In genomic region chr3:50297896-50298725, GRCh38 we compare ENCODE assay signal across 8 cellular contexts. TPM values are rescaled to one million over a fixed set of nuclear protein-coding genes. Genes with fewer than 3 reads are reported as not detected.
DNase-seq lines count a peak whose midpoint lies in the region; ATAC-seq and TF ChIP-seq lines count a peak whose summit lies in the region.

No MANE protein-coding gene starts in this region.

- peak overlapping the region; percentile 42 to 82 (median 74) for H3K4me3 ChIP-seq in tibial nerve

- no peaks in the 10 kb centered on the region for H3K27me3 ChIP-seq in tibial nerve

- peak in 2 of 5 experiments; percentile 13 to 17 for TF ChIP-seq CTCF in tibial nerve (IDR thresholded peaks at IDR 0.05)

- H3K9me3 ChIP-seq in tibial nerve, result no peaks in the 10 kb centered on the region

- no peaks in the 10 kb centered on the region for H3K36me3 Mint-ChIP-seq in activated T-cell treated with anti-CD3 and anti-CD28 coated beads, Interleukin-2, amount 50 U/mL, for 72 hours (ENCODE audit: insufficient read depth in 2 of 2)
- no peaks in the 10 kb centered on the region for H3K36me3 Mint-ChIP-seq in activated T-helper 17 cell treated with anti-CD3 and anti-CD28 coated beads, Interleukin-2, amount 50 U/mL, for 72 hours (ENCODE audit: low read depth)

- H3K4me3 Mint-ChIP-seq in activated T-cell treated with anti-CD3 and anti-CD28 coated beads, Interleukin-2, amount 50 U/mL, for 72 hours, result peak overlapping the region; percentile 94 to 98
- H3K4me3 Mint-ChIP-seq in activated T-helper 17 cell treated with anti-CD3 and anti-CD28 coated beads, Interleukin-2, amount 50 U/mL, for 72 hours, result peak overlapping the region; percentile 98

- H3K27me3 Mint-ChIP-seq in activated T-cell treated with anti-CD3 and anti-CD28 coated beads, Interleukin-2, amount 50 U/mL, for 72 hours (ENCODE audit: low read depth), result no peaks in the 10 kb centered on the region
- no peaks in the 10 kb centered on the region for H3K27me3 Mint-ChIP-seq in activated T-helper 17 cell treated with anti-CD3 and anti-CD28 coated beads, Interleukin-2, amount 50 U/mL, for 72 hours

- H3K27ac Mint-ChIP-seq in activated T-cell treated with anti-CD3 and anti-CD28 coated beads, Interleukin-2, amount 50 U/mL, for 72 hours, result peak overlapping the region; percentile 40
- H3K27ac Mint-ChIP-seq in activated T-helper 17 cell treated with anti-CD3 and anti-CD28 coated beads, Interleukin-2, amount 50 U/mL, for 72 hours, result peak overlapping the region; percentile 94

- 39 to 49% methylated on average over 9 of the region's 9 CpGs for WGBS in tibial nerve, 2 donors

- DNase-seq in activated T-cell treated with anti-CD3 and anti-CD28 coated beads, Interleukin-2, amount 50 U/mL, for 72 hours, result no peak
- DNase-seq in activated T-cell treated with anti-CD3 and anti-CD28 coated beads, Interleukin-2, amount 50 U/mL, for 48 hours, result no peak
- DNase-seq in islet precursor cell (peak; percentile 47), tibial nerve (ENCODE audit: low spot score in 2 of 2) (no peak), NCI-H2227 treated with DMSO at 0.1 percent for 48 hours (lab: John Stamatoyannopoulos, UW) (no peak), iPS-NIHi7 (ENCODE audit: extremely low spot score) (no peak)

- peaks cover 0 to 54% (median 38%) of the 10 kb centered on the region in 4 donors for H3K4me1 ChIP-seq in tibial nerve

- no peaks in the 10 kb centered on the region for H3K9me3 Mint-ChIP-seq in activated T-cell treated with anti-CD3 and anti-CD28 coated beads, Interleukin-2, amount 50 U/mL, for 72 hours
- no peaks in the 10 kb centered on the region for H3K9me3 Mint-ChIP-seq in activated T-helper 17 cell treated with anti-CD3 and anti-CD28 coated beads, Interleukin-2, amount 50 U/mL, for 72 hours

- TF ChIP-seq EP300 in tibial nerve (IDR thresholded peaks at IDR 0.05), result no peak

- no peak for ATAC-seq in activated T-cell treated with anti-CD3 and anti-CD28 coated beads, Interleukin-2, amount 50 U/mL, for 72 hours (replicated peaks in 1 of 2)
- no peak for ATAC-seq in activated T-helper 17 cell treated with anti-CD3 and anti-CD28 coated beads, Interleukin-2, amount 50 U/mL, for 72 hours (replicated peaks)
- ATAC-seq in HG03108 (IDR thresholded peaks at IDR 0.05; ENCODE audit: unreplicated experiment), result no peak

- H3K36me3 ChIP-seq in tibial nerve, result peaks cover 0 to 16% (median 0%) of the 10 kb centered on the region in 3 donors

- peak overlapping the region; percentile 93 to 98 (median 96) for H3K27ac ChIP-seq in tibial nerve

- peaks cover 28% of the 10 kb centered on the region for H3K4me1 Mint-ChIP-seq in activated T-cell treated with anti-CD3 and anti-CD28 coated beads, Interleukin-2, amount 50 U/mL, for 72 hours (ENCODE audit: low read depth)
- peaks cover 8% of the 10 kb centered on the region for H3K4me1 Mint-ChIP-seq in activated T-helper 17 cell treated with anti-CD3 and anti-CD28 coated beads, Interleukin-2, amount 50 U/mL, for 72 hours

- no peak for TF ChIP-seq POLR2A in tibial nerve (IDR thresholded peaks at IDR 0.05)

RNA-seq across cellular contexts. Expression of gene HYAL3, which starts 1.1 kb away (rescaled TPM):
- 1 to 10 TPM; 6.7 to 7.1 TPM for total RNA-seq in activated T-cell treated with anti-CD3 and anti-CD28 coated beads, Interleukin-2, amount 50 U/mL, for 72 hours
- total RNA-seq in activated T-helper 17 cell treated with anti-CD3 and anti-CD28 coated beads, Interleukin-2, amount 50 U/mL, for 72 hours, result 10 to 100 TPM; 12.2 to 13.0 TPM
- total RNA-seq in tibial nerve, result 10 to 100 TPM in 1 of 4 donors, 1 to 10 TPM in 3; 1.2 to 17.9 (median 1.8) TPM

RNA-seq across cellular contexts. Expression of gene NAA80, which starts 1.1 kb away (rescaled TPM):
- 10 to 100 TPM; 19.5 to 20.0 TPM for total RNA-seq in activated T-cell treated with anti-CD3 and anti-CD28 coated beads, Interleukin-2, amount 50 U/mL, for 72 hours
- total RNA-seq in activated T-helper 17 cell treated with anti-CD3 and anti-CD28 coated beads, Interleukin-2, amount 50 U/mL, for 72 hours, result 10 to 100 TPM; 24.4 to 37.8 TPM
- 10 to 100 TPM; 12.6 to 24.3 (median 15.9) TPM for total RNA-seq in tibial nerve

RNA-seq across cellular contexts. Expression of gene HYAL1, which starts 5.3 kb away (rescaled TPM):
- total RNA-seq in activated T-cell treated with anti-CD3 and anti-CD28 coated beads, Interleukin-2, amount 50 U/mL, for 72 hours, result under 1 TPM in 1 of 2 donors, not detected in 1; 0.19 TPM
- total RNA-seq in activated T-helper 17 cell treated with anti-CD3 and anti-CD28 coated beads, Interleukin-2, amount 50 U/mL, for 72 hours, result under 1 TPM in 1 of 2 donors, not detected in 1; 0.29 TPM
- 10 to 100 TPM; 16.5 to 26.5 (median 20.8) TPM for total RNA-seq in tibial nerve

RNA-seq across cellular contexts. Expression of gene IFRD2, which starts 5.9 kb away (rescaled TPM):
- 10 to 100 TPM; 56.3 to 62.1 TPM for total RNA-seq in activated T-cell treated with anti-CD3 and anti-CD28 coated beads, Interleukin-2, amount 50 U/mL, for 72 hours
- total RNA-seq in activated T-helper 17 cell treated with anti-CD3 and anti-CD28 coated beads, Interleukin-2, amount 50 U/mL, for 72 hours, result 100 to 1,000 TPM in 1 of 2 donors, 10 to 100 TPM in 1; 59.2 to 139 TPM
- total RNA-seq in tibial nerve, result 100 to 1,000 TPM in 1 of 4 donors, 10 to 100 TPM in 3; 42.0 to 129 (median 56.2) TPM

RNA-seq across cellular contexts. Expression of gene LSMEM2, which starts 19.2 kb away (rescaled TPM):
- under 1 TPM in 1 of 2 donors, not detected in 1; 0.26 TPM for total RNA-seq in activated T-cell treated with anti-CD3 and anti-CD28 coated beads, Interleukin-2, amount 50 U/mL, for 72 hours
- under 1 TPM in 1 of 2 donors, not detected in 1; 0.34 TPM for total RNA-seq in activated T-helper 17 cell treated with anti-CD3 and anti-CD28 coated beads, Interleukin-2, amount 50 U/mL, for 72 hours
- total RNA-seq in tibial nerve, result 1 to 10 TPM; 2.0 to 3.1 (median 2.5) TPM

Comparison
In these comparisons a context has a peak if more than half of its experiments do, and no peak if none do; other contexts are left out.
1. RNA of gene HYAL1, which starts 5.3 kb away (total RNA-seq): 16.5 to 26.5 TPM in tibial nerve; 0.29 TPM in activated T-helper 17 cell treated with anti-CD3 and anti-CD28 coated beads, Interleukin-2, amount 50 U/mL, for 72 hours and 0.19 TPM in activated T-cell treated with anti-CD3 and anti-CD28 coated beads, Interleukin-2, amount 50 U/mL, for 72 hours; every median in the first group is over 10 times any median in the second.